8 cellular contexts compared by ENCODE assay signal in the genomic region with DNA sequence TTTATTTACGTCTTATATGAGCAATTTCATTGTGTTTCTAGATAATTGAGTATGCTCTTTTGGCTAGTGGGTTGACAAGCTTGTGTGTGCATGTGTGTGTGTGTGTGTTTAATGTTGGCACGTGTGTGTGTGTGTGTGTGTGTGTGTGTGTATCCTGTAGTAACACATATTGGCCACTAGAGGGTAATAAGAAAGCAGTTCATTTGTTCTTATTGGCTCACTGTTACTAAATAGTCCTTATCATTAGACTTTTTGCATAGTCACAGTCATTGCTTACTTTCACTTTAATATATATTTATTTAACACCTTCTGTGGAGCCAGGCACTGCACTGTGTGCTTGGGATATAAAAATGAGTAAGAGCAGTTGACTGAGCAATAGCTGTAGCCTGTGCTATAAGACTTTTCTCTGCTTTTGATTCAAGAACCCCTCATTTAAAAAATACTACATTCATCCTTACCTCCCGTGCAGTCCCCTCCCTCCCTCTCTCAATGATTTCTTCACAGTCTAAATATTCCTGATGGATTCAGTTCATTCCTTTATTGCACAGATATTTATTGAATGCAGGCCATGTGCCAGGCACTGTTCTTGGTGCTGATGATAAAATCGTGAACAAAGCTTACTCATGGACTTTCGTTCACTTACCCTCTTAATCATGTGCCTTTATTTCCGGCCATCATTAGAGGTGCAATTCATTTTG.
DNase-seq lines count a peak whose midpoint lies in the region; ATAC-seq and TF ChIP-seq lines count a peak whose summit lies in the region.

No MANE protein-coding gene starts in this region.

- no peaks in the 10 kb centered on the region for H3K27me3 ChIP-seq in Caco-2 (replicated peaks; ENCODE audit: control insufficient read depth, insufficient read depth, low read length)
- H3K27me3 ChIP-seq in HAP-1 (ENCODE audit: low read depth) = no peaks in the 10 kb centered on the region
- H3K27me3 ChIP-seq in OCI-LY1 (ENCODE audit: insufficient read depth, low read length) = no peaks in the 10 kb centered on the region
- H3K27me3 ChIP-seq in lower lobe of right lung (ENCODE audit: low read depth) = no peaks in the 10 kb centered on the region
- H3K27me3 ChIP-seq in neuronal stem cell (ENCODE audit: control insufficient read depth in 3 of 3, insufficient read depth in 3 of 3, low read depth in 1 of 3, low read length in 3 of 3) = no peaks in the 10 kb centered on the region

- H3K4me3 ChIP-seq in Caco-2 (ENCODE audit: low read depth, low read length) = no peak overlapping the region
- no peak overlapping the region for H3K4me3 ChIP-seq in HAP-1
- no peak overlapping the region for H3K4me3 ChIP-seq in OCI-LY1 (ENCODE audit: low read depth, low read length, poor library complexity, severe bottlenecking)
- peak overlapping the region; percentile 27 for H3K4me3 ChIP-seq in lower lobe of right lung
- H3K4me3 ChIP-seq in neuronal stem cell (ENCODE audit: low read length in 2 of 2) = no peak overlapping the region

- H2BK15ac ChIP-seq in neuronal stem cell (ENCODE audit: low read length) = no peak overlapping the region

- H3K4me1 Mint-ChIP-seq in Caco-2 (ENCODE audit: low read depth, unreplicated experiment) = peaks cover 18% of the 10 kb centered on the region

- in situ Hi-C loops in HAP-1 (cut with MboI; ENCODE audit: low sequenced_read_pairs) = no loop called here

- H3K27ac ChIP-seq in OCI-LY1 (ENCODE audit: low read depth, low read length, poor library complexity, severe bottlenecking) (no peak overlapping the region), lower lobe of right lung (no peak overlapping the region), neuronal stem cell (replicated peaks; ENCODE audit: low read length) (no peak overlapping the region), substantia nigra (ENCODE audit: low read depth, low read length, poor library complexity, severe bottlenecking) (no peak overlapping the region)

- peaks cover 100% of the 10 kb centered on the region for H3K79me2 ChIP-seq in OCI-LY1 (ENCODE audit: insufficient read depth, low read length)

- peaks cover 2% of the 10 kb centered on the region for H3K79me1 ChIP-seq in neuronal stem cell (ENCODE audit: low read depth, low read length)

- DNase-seq in Caco-2 = peak in 1 of 2 experiments; percentile 36
- DNase-seq in HAP-1 (ENCODE audit: low spot score in 2 of 2) = peak; percentile 44 to 57
- DNase-seq in central memory CD4-positive, alpha-beta T cell = peak; percentile 35
- no peak for DNase-seq in lower lobe of right lung
- DNase-seq in neuronal stem cell (ENCODE audit: low spot score) = no peak
- no peak for DNase-seq in substantia nigra (lab: John Stamatoyannopoulos, UW)

- H2BK120ac ChIP-seq in neuronal stem cell (ENCODE audit: low read depth, low read length) = no peak overlapping the region

- no peak overlapping the region for H3K4me2 ChIP-seq in OCI-LY1 (ENCODE audit: low read length)
- H3K4me2 ChIP-seq in neuronal stem cell (ENCODE audit: insufficient read depth, low read length, poor library complexity, severe bottlenecking) = no peak overlapping the region

- no peak overlapping the region for H2BK12ac ChIP-seq in neuronal stem cell (ENCODE audit: low read length)

- H2BK5ac ChIP-seq in neuronal stem cell (ENCODE audit: low read length) = no peak overlapping the region

- no peaks in the 10 kb centered on the region for H3K27me3 Mint-ChIP-seq in Caco-2 (ENCODE audit: insufficient read depth, unreplicated experiment)

- H2AFZ ChIP-seq in OCI-LY1 (ENCODE audit: low read length) (no peak overlapping the region), neuronal stem cell (ENCODE audit: low read length) (no peak overlapping the region)

- no peak overlapping the region for H2AK5ac ChIP-seq in neuronal stem cell (ENCODE audit: low read depth, low read length)

- no peaks in the 10 kb centered on the region for H3K9me2 ChIP-seq in OCI-LY1 (ENCODE audit: low read depth, low read length)

- H3K36me3 ChIP-seq in Caco-2 (ENCODE audit: control insufficient read depth, insufficient read depth, low read length) (0 out of 2 replicates have a peak, but pooled peaks cover 1% of the 10 kb centered on the region), HAP-1 (replicated peaks) (no peaks in the 10 kb centered on the region; the same call in 1 of the 2 replicates), OCI-LY1 (ENCODE audit: insufficient read depth, low read length) (peaks cover 24% of the 10 kb centered on the region), lower lobe of right lung (peaks cover 2% of the 10 kb centered on the region), neuronal stem cell (replicated peaks in 1 of 2; ENCODE audit: control insufficient read depth in 2 of 2, insufficient read depth in 2 of 2, low read length in 2 of 2) (peaks cover 0 to 45% of the 10 kb centered on the region in 2 donors)

- H3K18ac ChIP-seq in neuronal stem cell (ENCODE audit: low read length) = no peak overlapping the region

- BruUV-seq in Caco-2 (replicated peaks; lab: Mats Ljungman, UMichigan) = no TSS peak

- H4K8ac ChIP-seq in neuronal stem cell (ENCODE audit: low read depth, low read length) = no peak overlapping the region

- no peak overlapping the region for H3K27ac Mint-ChIP-seq in Caco-2 (ENCODE audit: unreplicated experiment)

- peaks cover 6% of the 10 kb centered on the region; the same call in 1 of the 2 replicates for H3F3A ChIP-seq in OCI-LY1 (ENCODE audit: insufficient read depth, low read length)

- H3K9ac ChIP-seq in OCI-LY1 (ENCODE audit: low read length) (no peak overlapping the region), neuronal stem cell (ENCODE audit: low read depth, low read length, poor library complexity) (no peak overlapping the region)

- no peak overlapping the region for H4K91ac ChIP-seq in neuronal stem cell (ENCODE audit: low read depth, low read length, poor library complexity)

- no peak overlapping the region for H3K23ac ChIP-seq in neuronal stem cell (ENCODE audit: low read depth, low read length, poor library complexity)

- no CpG with 5 or more reads among the region's 6 CpGs for WGBS in neuronal stem cell (ENCODE audit: extremely low coverage in 2 of 2, insufficient read length in 2 of 2, insufficient replicate concordance in 1 of 2), 2 donors

- CTCF ChIA-PET in Caco-2 (lab: Charles Lee) = interaction anchor here (0.6 to 0.8 kb wide), 2 partner anchors 195 to 716 kb away, joined by 3 to 4 read pairs; no protein-coding TSS in a partner anchor

- TF ChIP-seq CTCF in Caco-2 (IDR thresholded peaks at IDR 0.05; ENCODE audit: insufficient read depth in 1 of 2, low read depth in 1 of 2, low read length in 1 of 2, severe bottlenecking in 1 of 2, unreplicated experiment in 1 of 2) (peak; percentile 50 to 51), OCI-LY1 (IDR thresholded peaks at IDR 0.05; ENCODE audit: low read length) (peak; percentile 76), lower lobe of right lung (IDR thresholded peaks at IDR 0.05) (peak; percentile 19)

- H3K9me3 ChIP-seq in Caco-2 = no peaks in the 10 kb centered on the region
- no peaks in the 10 kb centered on the region for H3K9me3 ChIP-seq in HAP-1
- H3K9me3 ChIP-seq in OCI-LY1 (ENCODE audit: low read length) = no peaks in the 10 kb centered on the region
- H3K9me3 ChIP-seq in lower lobe of right lung = no peaks in the 10 kb centered on the region
- H3K9me3 ChIP-seq in neuronal stem cell (replicated peaks in 1 of 2; ENCODE audit: control insufficient read depth in 2 of 2, insufficient read depth in 1 of 2, low read depth in 1 of 2, low read length in 2 of 2) = no peaks in the 10 kb centered on the region

- no peak overlapping the region for H3K14ac ChIP-seq in neuronal stem cell (ENCODE audit: low read length)

- peak; percentile 80 to 93 for ATAC-seq in lower lobe of right lung
- no peak for ATAC-seq in HG02642 (IDR thresholded peaks at IDR 0.05; ENCODE audit: poor library complexity, unreplicated experiment)

- H3K9me3 Mint-ChIP-seq in Caco-2 (ENCODE audit: unreplicated experiment) = no peaks in the 10 kb centered on the region

- no peak overlapping the region for H3K4ac ChIP-seq in neuronal stem cell (ENCODE audit: low read length)

- POLR2A ChIA-PET in Caco-2 (lab: Charles Lee) = interaction anchor here (0.6 to 1.1 kb wide), 2 partner anchors 100 to 704 kb away, joined by 3 read pairs; no protein-coding TSS in a partner anchor

- H3K4me1 ChIP-seq in Caco-2 = peaks cover 19% of the 10 kb centered on the region
- H3K4me1 ChIP-seq in HAP-1 = peaks cover 28% of the 10 kb centered on the region
- H3K4me1 ChIP-seq in OCI-LY1 (ENCODE audit: insufficient read depth, low read length, severe bottlenecking) = peaks cover 59% of the 10 kb centered on the region
- peaks cover 59% of the 10 kb centered on the region for H3K4me1 ChIP-seq in lower lobe of right lung
- peaks cover 10 to 15% of the 10 kb centered on the region in 2 donors for H3K4me1 ChIP-seq in neuronal stem cell (ENCODE audit: control insufficient read depth in 2 of 2, insufficient read depth in 1 of 2, low read depth in 1 of 2, low read length in 2 of 2)

- H4K20me1 ChIP-seq in OCI-LY1 (ENCODE audit: insufficient read depth, low read length) = no peaks in the 10 kb centered on the region

- H3K36me3 Mint-ChIP-seq in Caco-2 (ENCODE audit: insufficient read depth, unreplicated experiment) = peaks cover 19% of the 10 kb centered on the region

- H3K4me3 Mint-ChIP-seq in Caco-2 (ENCODE audit: unreplicated experiment) = no peak overlapping the region

- intact Hi-C loops in Caco-2 (cut with micrococcal nuclease; ENCODE audit: unreplicated experiment) (loop anchor here (1.0 kb wide), 1 partner anchor 16 kb away; no protein-coding TSS in a partner anchor), lower lobe of right lung (cut with DNase I) (no loop called here)

Comparison
In these comparisons a context has a peak if more than half of its experiments do, and no peak if none do; other contexts are left out.
1. DNase-seq: peak in HAP-1 (2 of 2) and central memory CD4-positive, alpha-beta T cell (single experiment); none in lower lobe of right lung (single experiment), neuronal stem cell (single experiment) and substantia nigra (0 of 49).
2. CTCF ChIP-seq: peak in every context shown above with its lines; median percentile 76 in OCI-LY1; 50 in Caco-2; 19 in lower lobe of right lung.